In the genomic region with DNA sequence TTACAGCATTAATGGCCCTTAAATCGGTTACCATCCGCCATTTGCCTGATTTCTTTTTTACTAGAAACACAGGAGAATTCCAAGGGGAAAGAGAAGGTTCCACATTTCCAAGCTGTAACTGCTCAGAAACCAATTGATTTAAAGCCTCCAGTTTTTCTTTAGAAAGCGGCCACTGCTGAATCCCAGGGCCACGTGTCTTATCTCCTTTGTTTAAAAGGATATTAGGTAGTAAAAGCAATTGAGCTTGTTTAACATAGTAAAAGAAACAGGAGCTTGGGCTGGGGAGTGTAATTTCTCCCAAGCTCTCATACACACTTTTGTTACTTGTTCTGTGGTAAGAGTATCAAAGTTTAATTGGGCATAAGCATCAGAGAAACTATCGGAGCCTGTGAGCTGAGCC, we compare ENCODE assay signal across 7 cellular contexts.
DNase-seq lines count a peak whose midpoint lies in the region; FAIRE-seq and TF ChIP-seq lines count a peak whose summit lies in the region.
"Not testable (repeated sequence)": the region's sequence is repeated elsewhere in the genome, so short reads cannot be mapped to it uniquely, and the experiment has no call there.

No MANE protein-coding gene starts in this region.

- not testable (repeated sequence) for H3K27ac Mint-ChIP-seq in neural crest cell (ENCODE audit: unreplicated experiment)

- 0% methylated on average over 2 of the region's 5 CpGs for WGBS in HUES64
- WGBS in H1 (ENCODE audit: extremely low coverage in 1 of 2, insufficient coverage in 1 of 2, insufficient read length in 1 of 2, insufficient replicate concordance in 2 of 2, low coverage in 1 of 2, low lambda C conversion rate in 2 of 2, missing lambda C conversion rate in 1 of 2), 2 experiments: 0% methylated on average over 4 of the region's 5 CpGs; no CpG with 5 or more reads in 1 of the 2 experiments
- WGBS in smooth muscle cell (ENCODE audit: low lambda C conversion rate): 7% methylated on average over 5 of the region's 5 CpGs

- H3K4me3 Mint-ChIP-seq in neural crest cell: peak overlapping the region; percentile 38

- not testable (repeated sequence) for TF ChIP-seq POLR2A in H1 (IDR thresholded peaks at IDR 0.05; ENCODE audit: control extremely low read depth in 1 of 2, low read depth in 2 of 2, low read length in 2 of 2)

- H3K9me3 ChIP-seq in HUES64 (ENCODE audit: insufficient read depth, low read depth, low read length); H1 (ENCODE audit: insufficient read depth in 2 of 2, low read depth in 1 of 2, low read length in 1 of 2); smooth muscle cell (replicated peaks; ENCODE audit: low read depth): not testable (repeated sequence)

- H3K14ac ChIP-seq in H1 (ENCODE audit: insufficient read length): not testable (repeated sequence)

- H3K9ac ChIP-seq in HUES64 (ENCODE audit: low read depth, low read length): peak overlapping the region; percentile 79
- peak overlapping the region in 2 of 4 experiments; percentile 37 to 66; a peak in 4 of 7 replicates for H3K9ac ChIP-seq in H1 (replicated peaks in 1 of 4; ENCODE audit: extremely low read depth in 1 of 4, low read depth in 3 of 4, low read length in 3 of 4)
- not testable (repeated sequence) for H3K9ac ChIP-seq in smooth muscle cell (ENCODE audit: low read depth)

- FAIRE-seq in H1 (lab: Jason Lieb, UNC): not testable (repeated sequence)

- H3K36me3 Mint-ChIP-seq in neural crest cell (ENCODE audit: low read depth): not testable (repeated sequence)

- POLR2A ChIA-PET in H1 (lab: Charles Lee; ENCODE audit: partially characterized antibody): interaction anchor here (1.4 kb wide), 1 partner anchor 60 kb away, joined by 3 read pairs; no protein-coding TSS in a partner anchor

- H3K4ac ChIP-seq in H1 (replicated peaks; ENCODE audit: insufficient read length, low read depth, low read length): not testable (repeated sequence)

- not testable (repeated sequence) for TF ChIP-seq EP300 in H1 (IDR thresholded peaks at IDR 0.05; ENCODE audit: borderline replicate concordance in 1 of 2, low read depth in 2 of 2, low read length in 2 of 2)

- not testable (repeated sequence) for H3K23me2 ChIP-seq in H1 (ENCODE audit: low read depth, low read length)

- CTCF ChIA-PET in H1 (lab: Charles Lee; ENCODE audit: partially characterized antibody): not testable (repeated sequence)

- peaks cover 53% of the 10 kb centered on the region for H3K27me3 Mint-ChIP-seq in neural crest cell (ENCODE audit: low read depth)

- DNase-seq in H7; H1 (ENCODE audit: low read depth in 1 of 2, low spot score in 2 of 2); neural crest cell (ENCODE audit: low read depth, low spot score); smooth muscle cell (lab: John Stamatoyannopoulos, UW; ENCODE audit: unreplicated experiment): not testable (repeated sequence)
- peak; percentile 23 for DNase-seq in left kidney (ENCODE audit: low read depth, low spot score)

- H3K56ac ChIP-seq in H1 (replicated peaks; ENCODE audit: insufficient read length, low read depth, low read length): not testable (repeated sequence)

- H3K4me3 ChIP-seq in H7 (ENCODE audit: insufficient read depth, low read depth, low read length) (peak overlapping the region; percentile 53), HUES64 (ENCODE audit: low read length) (peak overlapping the region; percentile 81), H1 (ENCODE audit: extremely low read depth in 1 of 4, insufficient read depth in 2 of 4, low read depth in 3 of 4, low read length in 4 of 4) (peak overlapping the region in 3 of 4 experiments; percentile 14 to 59 (median 56); a peak in 5 of 8 replicates), iPS-11a (ENCODE audit: low read depth, low read length) (peak overlapping the region; percentile 20)
- not testable (repeated sequence) for H3K4me3 ChIP-seq in smooth muscle cell

- not testable (repeated sequence) for TF ChIP-seq CTCF in H1 (IDR thresholded peaks at IDR 0.05; ENCODE audit: control extremely low read depth in 1 of 3, insufficient read depth in 1 of 3, low read depth in 1 of 3, low read length in 3 of 3); neural crest cell (conservative IDR thresholded peaks at IDR 0.05); smooth muscle cell (IDR thresholded peaks at IDR 0.05; ENCODE audit: borderline replicate concordance, insufficient read depth, poor library complexity, severe bottlenecking)

- not testable (repeated sequence) for H2BK5ac ChIP-seq in H1 (ENCODE audit: low read depth, low read length)

- H2BK120ac ChIP-seq in H1 (replicated peaks; ENCODE audit: low read depth, low read length): not testable (repeated sequence)

- not testable (repeated sequence) for H4K5ac ChIP-seq in H1 (ENCODE audit: insufficient read length, low read depth, low read length)

- H3K23ac ChIP-seq in H1 (ENCODE audit: insufficient read length): not testable (repeated sequence)

- H3K27ac ChIP-seq in HUES64 (ENCODE audit: low read depth, low read length) (peak overlapping the region; percentile 87), H1 (ENCODE audit: low read depth, low read length) (peak overlapping the region; percentile 73)
- not testable (repeated sequence) for H3K27ac ChIP-seq in smooth muscle cell (ENCODE audit: low read depth)

- not testable (repeated sequence) for H2AK5ac ChIP-seq in H1 (ENCODE audit: low read depth, low read length)

- H2AFZ ChIP-seq in H1 (ENCODE audit: low read length); smooth muscle cell (ENCODE audit: low read depth): not testable (repeated sequence)

- not testable (repeated sequence) for H3K18ac ChIP-seq in H1 (ENCODE audit: extremely low read depth, low read length)

- H3K4me1 ChIP-seq in HUES64 (ENCODE audit: insufficient read depth, low read length): peaks cover 13% of the 10 kb centered on the region
- H3K4me1 ChIP-seq in H1 (replicated peaks in 1 of 4; ENCODE audit: control insufficient read depth in 3 of 4, insufficient read depth in 4 of 4, low read length in 3 of 4): not testable (repeated sequence)
- H3K4me1 ChIP-seq in smooth muscle cell (ENCODE audit: low read depth): peaks cover 11% of the 10 kb centered on the region

- H3K27me3 ChIP-seq in H7 (ENCODE audit: control insufficient read depth, insufficient read depth, low read length); HUES64 (ENCODE audit: insufficient read depth, low read length); H1 (replicated peaks in 1 of 4; ENCODE audit: control insufficient read depth in 3 of 4, extremely low read depth in 1 of 4, insufficient read depth in 3 of 4, low read length in 3 of 4): not testable (repeated sequence)
- H3K27me3 ChIP-seq in smooth muscle cell (ENCODE audit: low read depth): peaks cover 27% of the 10 kb centered on the region

- peak overlapping the region; percentile 59 to 72 for H3K4me2 ChIP-seq in H1 (ENCODE audit: insufficient read depth in 1 of 2, low read depth in 2 of 2, low read length in 2 of 2)
- peak overlapping the region; percentile 62 for H3K4me2 ChIP-seq in smooth muscle cell

- TF ChIP-seq RAD21 in H1 (IDR thresholded peaks at IDR 0.05 in 1 of 2, conservative IDR thresholded peaks at IDR 0.05 in 1 of 2; ENCODE audit: low read depth in 2 of 2, low read length in 2 of 2): not testable (repeated sequence)

- not testable (repeated sequence) for H4K8ac ChIP-seq in H1 (ENCODE audit: extremely low read depth, insufficient read depth, low read length)

- H3K4me1 Mint-ChIP-seq in neural crest cell: peaks cover 23% of the 10 kb centered on the region

- peaks cover 0 to 15% of the 10 kb centered on the region in 2 experiments; a peak in 2 of 4 replicates for H3K79me2 ChIP-seq in H1 (ENCODE audit: control insufficient read depth in 1 of 2, insufficient read depth in 2 of 2, low read length in 2 of 2)
- H3K79me2 ChIP-seq in smooth muscle cell (ENCODE audit: low read depth): not testable (repeated sequence)

- not testable (repeated sequence) for H4K20me1 ChIP-seq in H1 (replicated peaks in 1 of 2; ENCODE audit: control insufficient read depth in 1 of 2, insufficient read depth in 2 of 2, low read length in 2 of 2); smooth muscle cell (ENCODE audit: low read depth)

- H2BK12ac ChIP-seq in H1 (ENCODE audit: low read depth, low read length): not testable (repeated sequence)

- H3F3A ChIP-seq in smooth muscle cell (ENCODE audit: low read depth): not testable (repeated sequence)

- not testable (repeated sequence) for H4K91ac ChIP-seq in H1 (replicated peaks; ENCODE audit: insufficient read length, low read length)

- H2BK15ac ChIP-seq in H1 (ENCODE audit: low read length): not testable (repeated sequence)

- H3K9me3 Mint-ChIP-seq in neural crest cell: not testable (repeated sequence)

- H3K36me3 ChIP-seq in H7 (replicated peaks; ENCODE audit: control insufficient read depth, insufficient read depth, low read length); smooth muscle cell (ENCODE audit: low read depth): not testable (repeated sequence)
- H3K36me3 ChIP-seq in HUES64 (ENCODE audit: insufficient read depth, low read length) (peaks cover 30% of the 10 kb centered on the region), H1 (ENCODE audit: control insufficient read depth in 2 of 4, insufficient read depth in 4 of 4, low read length in 3 of 4) (peaks cover 0 to 20% (median 9%) of the 10 kb centered on the region in 4 experiments; a peak in 4 of 8 replicates)

- H3K79me1 ChIP-seq in H1 (ENCODE audit: low read depth, low read length): not testable (repeated sequence)

- H2BK20ac ChIP-seq in H1 (ENCODE audit: low read length): not testable (repeated sequence)

TF ChIP-seq in H1, 55 proteins besides CTCF, POLR2A, EP300 and RAD21:
- peak; percentile 25; the same call in 1 of the 2 replicates for TF ChIP-seq MAX (IDR thresholded peaks at IDR 0.05)
